8 cellular contexts compared by ENCODE assay signal in genomic region chr14:69483765-69484443, GRCh38. TPM values are rescaled to one million over a fixed set of nuclear protein-coding genes. Genes with fewer than 3 reads are reported as not detected.
A peak's percentile ranks its signal among the peaks of the same experiment; 100 is the strongest.
DNase-seq lines count a peak whose midpoint lies in the region; ATAC-seq and TF ChIP-seq lines count a peak whose summit lies in the region.

No MANE protein-coding gene starts in this region.

- TF ChIP-seq CTCF in adrenal gland (IDR thresholded peaks at IDR 0.05): no peak

- H3K27ac ChIP-seq in HUES64 (ENCODE audit: low read depth, low read length) (no peak overlapping the region), adrenal gland (no peak overlapping the region)

- intact Hi-C loops in adrenal gland (cut with DNase I): no loop called here

- DNase-seq in adrenal gland (peak; percentile 40 to 68 (median 65)), iPS-NIHi7 (ENCODE audit: extremely low spot score) (peak; percentile 33), NK-92 (lab: John Stamatoyannopoulos, UW; ENCODE audit: unreplicated experiment) (no peak), NCI-H187 treated with DMSO at 0.1 percent for 48 hours (lab: John Stamatoyannopoulos, UW) (no peak)
- no peak for DNase-seq in activated CD4-positive, alpha-beta T cell treated with anti-CD3 and anti-CD28 coated beads, Interleukin-2, amount 50 U/mL, for 1 hour

- H3K4me1 ChIP-seq in HUES64 (ENCODE audit: insufficient read depth, low read length): peaks cover 7% of the 10 kb centered on the region; the same call in 1 of the 2 replicates
- peaks cover 14 to 17% of the 10 kb centered on the region in 2 donors for H3K4me1 ChIP-seq in adrenal gland (replicated peaks in 1 of 2)

- H3K9me3 ChIP-seq in HUES64 (ENCODE audit: insufficient read depth, low read depth, low read length) (no peaks in the 10 kb centered on the region), adrenal gland (replicated peaks in 1 of 3) (no peaks in the 10 kb centered on the region)

- H3K27me3 ChIP-seq in HUES64 (ENCODE audit: insufficient read depth, low read length): peaks cover 78% of the 10 kb centered on the region
- H3K27me3 ChIP-seq in adrenal gland: peaks cover 31% of the 10 kb centered on the region

- H3K36me3 Mint-ChIP-seq in stimulated activated memory B cell treated with anti-CD40 and anti-IgM and Interleukin-4, amounts not matched to agents 10 μg/mL and 1 μg/mL and 100 μg/mL, for 72 hours: no peaks in the 10 kb centered on the region

- 2% methylated on average over 54 of the region's 54 CpGs for WGBS in HUES64
- WGBS in adrenal gland, 4 donors: 1 to 8% (median 5%) methylated on average over 5 to 54 of the region's 54 CpGs

- H3K4me3 ChIP-seq in HUES64 (ENCODE audit: low read length) (peak overlapping the region; percentile 59), adrenal gland (peak overlapping the region in 1 of 4 donors; percentile 33)

- peak overlapping the region; percentile 32 for H3K4me3 Mint-ChIP-seq in stimulated activated memory B cell treated with anti-CD40 and anti-IgM and Interleukin-4, amounts not matched to agents 10 μg/mL and 1 μg/mL and 100 μg/mL, for 72 hours

- no peak overlapping the region for H3K27ac Mint-ChIP-seq in stimulated activated memory B cell treated with anti-CD40 and anti-IgM and Interleukin-4, amounts not matched to agents 10 μg/mL and 1 μg/mL and 100 μg/mL, for 72 hours

- no peak for TF ChIP-seq POLR2A in adrenal gland (IDR thresholded peaks at IDR 0.05)

- H3K36me3 ChIP-seq in HUES64 (ENCODE audit: insufficient read depth, low read length): no peaks in the 10 kb centered on the region
- no peaks in the 10 kb centered on the region for H3K36me3 ChIP-seq in adrenal gland (replicated peaks in 1 of 2)

- H3K9me3 Mint-ChIP-seq in stimulated activated memory B cell treated with anti-CD40 and anti-IgM and Interleukin-4, amounts not matched to agents 10 μg/mL and 1 μg/mL and 100 μg/mL, for 72 hours: no peaks in the 10 kb centered on the region

- ATAC-seq in stimulated activated memory B cell treated with anti-CD40 and anti-IgM and Interleukin-4, amounts not matched to agents 10 μg/mL and 1 μg/mL and 100 μg/mL, for 72 hours: no peak
- ATAC-seq in HG02610 (IDR thresholded peaks at IDR 0.05; ENCODE audit: unreplicated experiment): no peak

- peaks cover 26% of the 10 kb centered on the region for H3K4me1 Mint-ChIP-seq in stimulated activated memory B cell treated with anti-CD40 and anti-IgM and Interleukin-4, amounts not matched to agents 10 μg/mL and 1 μg/mL and 100 μg/mL, for 72 hours

- peaks cover 69% of the 10 kb centered on the region for H3K27me3 Mint-ChIP-seq in stimulated activated memory B cell treated with anti-CD40 and anti-IgM and Interleukin-4, amounts not matched to agents 10 μg/mL and 1 μg/mL and 100 μg/mL, for 72 hours

- H3K9ac ChIP-seq in HUES64 (ENCODE audit: low read depth, low read length): no peak overlapping the region; the same call in 1 of the 2 replicates

RNA-seq across cellular contexts. Expression of gene PLEKHD1, which starts 0.6 kb away (rescaled TPM):
- 0.25 TPM for polyA plus RNA-seq in HUES64 (2013, experiment 1 of 2)
- 0.25 TPM for polyA plus RNA-seq in HUES64 (2013, experiment 2 of 2)
- total RNA-seq in adrenal gland: under 1 TPM in 5 of 8 donors, not detected in 3; 0.06 to 0.25 (median 0.13) TPM
- under 1 TPM; 0.04 to 0.20 (median 0.16) TPM for polyA plus RNA-seq in adrenal gland

Comparison
In these comparisons a context has a peak if more than half of its experiments do, and no peak if none do; other contexts are left out.
1. DNase-seq: peak in adrenal gland (7 of 7) and iPS-NIHi7 (single experiment); none in NK-92 (single experiment), activated CD4-positive, alpha-beta T cell treated with anti-CD3 and anti-CD28 coated beads, Interleukin-2, amount 50 U/mL, for 1 hour (single experiment) and NCI-H187 treated with DMSO at 0.1 percent for 48 hours (single experiment).